In genomic region chr11:121473064-121473777, GRCh38 we compare ENCODE assay signal across 1 cellular context.
TF ChIP-seq lines count a peak whose summit lies in the region.

No MANE protein-coding gene starts in this region.

TF ChIP-seq in GM23338, 12 proteins besides CTCF, POLR2A, EP300 and RAD21 (continued from another document):
- TF ChIP-seq NANOG (IDR thresholded peaks at IDR 0.05; ENCODE audit: borderline replicate concordance) (no peak), EZH2 (IDR thresholded peaks at IDR 0.05; ENCODE audit: low read depth, unreplicated experiment) (no peak)
